1 cellular context compared by ENCODE assay signal in genomic region chr7:47896809-47897423, GRCh38.
TF ChIP-seq lines count a peak whose summit lies in the region.

No MANE protein-coding gene starts in this region.

TF ChIP-seq in WTC11, 78 proteins besides CTCF, POLR2A, EP300 and RAD21 (continued from another document):
- TF ChIP-seq, protein P1, sequence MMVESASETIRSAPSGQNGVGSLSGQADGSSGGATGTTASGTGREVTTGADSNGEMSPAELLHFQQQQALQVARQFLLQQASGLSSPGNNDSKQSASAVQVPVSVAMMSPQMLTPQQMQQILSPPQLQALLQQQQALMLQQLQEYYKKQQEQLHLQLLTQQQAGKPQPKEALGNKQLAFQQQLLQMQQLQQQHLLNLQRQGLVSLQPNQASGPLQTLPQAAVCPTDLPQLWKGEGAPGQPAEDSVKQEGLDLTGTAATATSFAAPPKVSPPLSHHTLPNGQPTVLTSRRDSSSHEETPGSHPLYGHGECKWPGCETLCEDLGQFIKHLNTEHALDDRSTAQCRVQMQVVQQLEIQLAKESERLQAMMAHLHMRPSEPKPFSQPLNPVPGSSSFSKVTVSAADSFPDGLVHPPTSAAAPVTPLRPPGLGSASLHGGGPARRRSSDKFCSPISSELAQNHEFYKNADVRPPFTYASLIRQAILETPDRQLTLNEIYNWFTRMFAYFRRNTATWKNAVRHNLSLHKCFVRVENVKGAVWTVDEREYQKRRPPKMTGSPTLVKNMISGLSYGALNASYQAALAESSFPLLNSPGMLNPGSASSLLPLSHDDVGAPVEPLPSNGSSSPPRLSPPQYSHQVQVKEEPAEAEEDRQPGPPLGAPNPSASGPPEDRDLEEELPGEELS (CRISPR knock-in tag; IDR thresholded peaks at IDR 0.05): peak; percentile 23; the same call in 1 of the 2 replicates
